In genomic region chr17:42460371-42460770, GRCh38 we compare ENCODE assay signal across 8 cellular contexts. TPM values are rescaled to one million over a fixed set of nuclear protein-coding genes. Genes with fewer than 3 reads are reported as not detected.
DNase-seq lines count a peak whose midpoint lies in the region; ATAC-seq and TF ChIP-seq lines count a peak whose summit lies in the region.

No MANE protein-coding gene starts in this region.

- H3K4me3 ChIP-seq in right cardiac atrium (ENCODE audit: low read length) = peak overlapping the region; percentile 88
- H3K4me3 ChIP-seq in body of pancreas = no peak overlapping the region
- H3K4me3 ChIP-seq in muscle layer of duodenum (ENCODE audit: low read depth in 1 of 2, low read length in 2 of 2) = peak overlapping the region; percentile 73 to 93
- H3K4me3 ChIP-seq in uterus = peak overlapping the region in 1 of 2 donors; percentile 63

- intact Hi-C loops in right cardiac atrium (cut with DNase I) = no loop called here
- intact Hi-C loops in Right ventricle myocardium inferior (cut with DNase I) = no loop called here
- intact Hi-C loops in body of pancreas (cut with DNase I) = no loop called here
- intact Hi-C loops in uterus (cut with DNase I; ENCODE audit: low total_unique reads) = no loop called here

- WGBS in right cardiac atrium = 78% methylated on average over 1 of the region's 1 CpG
- WGBS in body of pancreas, 2 donors = 73 to 85% methylated on average over 1 of the region's 1 CpG

- TF ChIP-seq POLR2A in body of pancreas (IDR thresholded peaks at IDR 0.05) (no peak), uterus (IDR thresholded peaks at IDR 0.05) (no peak)

- DNase-seq in right cardiac atrium = no peak
- no peak for DNase-seq in Right ventricle myocardium inferior (ENCODE audit: missing footprints)
- DNase-seq in body of pancreas = no peak
- no peak for DNase-seq in uterus
- no peak for DNase-seq in NCI-H2227 (lab: John Stamatoyannopoulos, UW; ENCODE audit: unreplicated experiment)
- no peak for DNase-seq in GOT3 (lab: John Stamatoyannopoulos, UW)

- H3K4me1 ChIP-seq in right cardiac atrium (ENCODE audit: control insufficient read depth, insufficient read depth, low read length) = peaks cover 4% of the 10 kb centered on the region
- peaks cover 32% of the 10 kb centered on the region for H3K4me1 ChIP-seq in body of pancreas
- H3K4me1 ChIP-seq in muscle layer of duodenum (ENCODE audit: control insufficient read depth in 1 of 2, insufficient read depth in 2 of 2, low read length in 2 of 2) = peaks cover 17 to 32% of the 10 kb centered on the region in 2 donors
- peaks cover 0 to 3% of the 10 kb centered on the region in 2 donors for H3K4me1 ChIP-seq in uterus

- no peaks in the 10 kb centered on the region for H3K27me3 ChIP-seq in right cardiac atrium (ENCODE audit: control insufficient read depth, insufficient read depth)
- no peaks in the 10 kb centered on the region for H3K27me3 ChIP-seq in body of pancreas
- H3K27me3 ChIP-seq in muscle layer of duodenum (ENCODE audit: low read depth, low read length) = no peaks in the 10 kb centered on the region
- no peaks in the 10 kb centered on the region for H3K27me3 ChIP-seq in uterus

- H3K36me3 ChIP-seq in body of pancreas (replicated peaks in 1 of 2; ENCODE audit: insufficient read depth in 1 of 2, low read depth in 2 of 2) (peaks cover 0 to 4% of the 10 kb centered on the region in 2 donors), muscle layer of duodenum (ENCODE audit: control insufficient read depth in 1 of 2, insufficient read depth in 2 of 2, low read length in 2 of 2) (peaks cover 0 to 18% of the 10 kb centered on the region in 2 donors), uterus (no peaks in the 10 kb centered on the region)

- TF ChIP-seq CTCF in body of pancreas (IDR thresholded peaks at IDR 0.05) = no peak
- TF ChIP-seq CTCF in uterus (IDR thresholded peaks at IDR 0.05) = no peak

- ATAC-seq in right cardiac atrium (no peak), Right ventricle myocardium inferior (no peak), body of pancreas (no peak), GM21360 (IDR thresholded peaks at IDR 0.05; ENCODE audit: unreplicated experiment) (no peak)

- H3K27ac ChIP-seq in right cardiac atrium (ENCODE audit: low read length) = no peak overlapping the region
- H3K27ac ChIP-seq in body of pancreas = peak overlapping the region in 3 of 4 donors; percentile 80 to 93 (median 88)
- peak overlapping the region; percentile 99 for H3K27ac ChIP-seq in muscle layer of duodenum (ENCODE audit: low read length)
- peak overlapping the region; percentile 97 to 99 for H3K27ac ChIP-seq in uterus

- no peaks in the 10 kb centered on the region for H3K9me3 ChIP-seq in right cardiac atrium (ENCODE audit: control insufficient read depth, low read length)
- no peaks in the 10 kb centered on the region for H3K9me3 ChIP-seq in body of pancreas
- no peaks in the 10 kb centered on the region for H3K9me3 ChIP-seq in muscle layer of duodenum (ENCODE audit: control insufficient read depth in 1 of 2, low read length in 2 of 2)
- H3K9me3 ChIP-seq in uterus = no peaks in the 10 kb centered on the region

RNA-seq across cellular contexts. Expression of gene ATP6V0A1, which starts 1.7 kb away (rescaled TPM):
- total RNA-seq in right cardiac atrium (10 to 100 TPM; 42.1 to 57.7 (median 48.8) TPM), Right ventricle myocardium inferior (31.1 TPM), body of pancreas (10 to 100 TPM; 35.5 to 71.5 TPM), uterus (100 to 1,000 TPM in 1 of 4 donors, 10 to 100 TPM in 3; 29.5 to 111 (median 64.5) TPM)
- 33.4 TPM for polyA plus RNA-seq in right cardiac atrium

RNA-seq across cellular contexts. Expression of gene CAVIN1, which starts 37.3 kb away (rescaled TPM):
- total RNA-seq in right cardiac atrium (100 to 1,000 TPM; 173 to 256 (median 203) TPM), Right ventricle myocardium inferior (240 TPM), body of pancreas (10 to 100 TPM; 63.3 to 75.8 TPM), uterus (100 to 1,000 TPM; 204 to 520 (median 372) TPM)
- polyA plus RNA-seq in right cardiac atrium = 153 TPM

Comparison
In these comparisons a context has a peak if more than half of its experiments do, and no peak if none do; other contexts are left out.
1. H3K4me3 ChIP-seq: peak in right cardiac atrium (single experiment) and muscle layer of duodenum (2 of 2); none in body of pancreas (0 of 2).